19 cellular contexts compared by ENCODE assay signal in the genomic region with DNA sequence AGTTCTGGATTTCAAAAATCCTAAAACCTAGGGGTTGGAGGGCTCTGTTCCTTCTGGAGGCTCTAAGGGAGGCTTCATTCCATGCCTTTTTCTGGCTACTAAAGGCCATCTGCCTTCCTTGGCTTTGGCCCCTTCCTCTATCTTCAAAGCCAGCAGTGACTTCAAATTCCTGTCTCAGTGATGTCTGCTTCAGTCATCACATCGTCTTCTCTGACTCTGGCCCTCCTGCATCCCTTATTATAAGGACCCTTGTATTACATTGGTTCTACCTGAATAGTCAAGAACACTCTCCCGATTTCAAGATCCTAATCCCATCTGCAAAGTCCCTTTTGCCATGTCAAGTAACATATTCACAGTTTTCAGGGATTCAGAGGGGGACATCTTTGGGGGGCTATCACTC.
DNase-seq lines count a peak whose midpoint lies in the region; ATAC-seq, FAIRE-seq and TF ChIP-seq lines count a peak whose summit lies in the region.
"Had no signal": no experiment of that assay in that cellular context is flagged by ENCODE, and none has a peak within 500 bp of the region (broad histone marks: within the 10 kb centered on the region; RNA-seq: fewer than 3 reads in every experiment).

No MANE protein-coding gene starts in this region.

- POLR2A ChIA-PET in naive thymus-derived CD4-positive, alpha-beta T cell (lab: Charles Lee) = no interaction called here

- no peak overlapping the region for H2BK15ac ChIP-seq in mesenchymal stem cell (ENCODE audit: low read depth, poor library complexity, severe bottlenecking)

- H3K9ac ChIP-seq in astrocyte (ENCODE audit: low read length) = peak overlapping the region; percentile 33
- peak overlapping the region; percentile 70 for H3K9ac ChIP-seq in mesenchymal stem cell (ENCODE audit: low read length)

- no peak overlapping the region for H3K4ac ChIP-seq in mesenchymal stem cell (ENCODE audit: low read depth in 1 of 2, low read length in 2 of 2)

- no peaks in the 10 kb centered on the region for H4K20me1 ChIP-seq in astrocyte (ENCODE audit: insufficient read depth, low read length)

- H3K79me2 ChIP-seq in astrocyte (ENCODE audit: insufficient read depth, low read length) = no peaks in the 10 kb centered on the region

- H3K36me3 ChIP-seq in astrocyte (ENCODE audit: insufficient read depth, low read length) (no peaks in the 10 kb centered on the region), mesenchymal stem cell (ENCODE audit: control insufficient read depth in 1 of 2, insufficient read depth in 2 of 2, low read depth in 1 of 2, low read length in 2 of 2) (no peaks in the 10 kb centered on the region)
- H3K36me3 ChIP-seq in naive thymus-derived CD4-positive, alpha-beta T cell (ENCODE audit: control insufficient read depth in 2 of 3, insufficient read depth in 3 of 3, low read length in 3 of 3) = no peaks in the 10 kb centered on the region
- H3K36me3 ChIP-seq: esophagus muscularis mucosa, thoracic aorta had no signal

- H4K91ac ChIP-seq in mesenchymal stem cell (ENCODE audit: low read length) = no peak overlapping the region

- intact Hi-C loops in natural killer cell (cut with micrococcal nuclease) = no loop called here
- intact Hi-C loops in naive thymus-derived CD4-positive, alpha-beta T cell (cut with micrococcal nuclease) = loop anchor here in 1 of 2 donors (5.0 kb wide), 1 partner anchor 819 kb away; no protein-coding TSS in a partner anchor

- WGBS in mesenchymal stem cell = 63% methylated on average over 2 of the region's 2 CpGs

- no peak for ATAC-seq in natural killer cell treated with Interleukin-12 subunit alpha and Interleukin-12 subunit beta and Interleukin-15 and Interleukin-18, amount 100 ng/mL, for 72 hours
- ATAC-seq in natural killer cell (no peak), GM21423 (IDR thresholded peaks at IDR 0.05; ENCODE audit: unreplicated experiment) (no peak), HG02981 (IDR thresholded peaks at IDR 0.05; ENCODE audit: unreplicated experiment) (no peak)
- ATAC-seq in naive thymus-derived CD4-positive, alpha-beta T cell = no peak
- ATAC-seq: activated naive CD8-positive, alpha-beta T cell treated with anti-CD3 and anti-CD28 coated beads, Interleukin-2, amount 50 U/mL, for 24 hours; K562; stimulated activated memory B cell treated with anti-CD40 and anti-IgM and Interleukin-4, amounts not matched to agents 10 μg/mL and 1 μg/mL and 100 μg/mL, for 72 hours had no signal

- peak overlapping the region in 1 of 2 donors; percentile 11 for H3K27ac Mint-ChIP-seq in natural killer cell treated with Interleukin-12 subunit alpha and Interleukin-12 subunit beta and Interleukin-15 and Interleukin-18, amount 100 ng/mL, for 72 hours
- H3K27ac Mint-ChIP-seq in natural killer cell = no peak overlapping the region
- H3K27ac Mint-ChIP-seq in astrocyte (ENCODE audit: unreplicated experiment) = peak overlapping the region; percentile 67
- no peak overlapping the region for H3K27ac Mint-ChIP-seq in naive thymus-derived CD4-positive, alpha-beta T cell
- H3K27ac Mint-ChIP-seq: activated naive CD8-positive, alpha-beta T cell treated with anti-CD3 and anti-CD28 coated beads, Interleukin-2, amount 50 U/mL, for 24 hours; stimulated activated memory B cell treated with anti-CD40 and anti-IgM and Interleukin-4, amounts not matched to agents 10 μg/mL and 1 μg/mL and 100 μg/mL, for 72 hours had no signal

- H3K36me3 Mint-ChIP-seq in natural killer cell treated with Interleukin-12 subunit alpha and Interleukin-12 subunit beta and Interleukin-15 and Interleukin-18, amount 100 ng/mL, for 72 hours = no peaks in the 10 kb centered on the region
- H3K36me3 Mint-ChIP-seq in natural killer cell (no peaks in the 10 kb centered on the region), astrocyte (ENCODE audit: low read depth, unreplicated experiment) (no peaks in the 10 kb centered on the region)
- no peaks in the 10 kb centered on the region for H3K36me3 Mint-ChIP-seq in naive thymus-derived CD4-positive, alpha-beta T cell
- H3K36me3 Mint-ChIP-seq: stimulated activated memory B cell treated with anti-CD40 and anti-IgM and Interleukin-4, amounts not matched to agents 10 μg/mL and 1 μg/mL and 100 μg/mL, for 72 hours had no signal

- H3K14ac ChIP-seq in mesenchymal stem cell (ENCODE audit: low read length in 2 of 2) = no peak overlapping the region

- H3K27ac ChIP-seq in astrocyte (ENCODE audit: low read depth, low read length) (peak overlapping the region; percentile 53), mesenchymal stem cell (ENCODE audit: low read length, poor library complexity, severe bottlenecking) (peak overlapping the region; percentile 21)
- no peak overlapping the region for H3K27ac ChIP-seq in naive thymus-derived CD4-positive, alpha-beta T cell (ENCODE audit: low read depth, low read length)
- H3K27ac ChIP-seq: esophagus muscularis mucosa, thoracic aorta had no signal

- CTCF ChIA-PET in naive thymus-derived CD4-positive, alpha-beta T cell (lab: Charles Lee) = no interaction called here

- H3K79me1 ChIP-seq in mesenchymal stem cell (replicated peaks; ENCODE audit: low read length, poor library complexity, severe bottlenecking) = no peaks in the 10 kb centered on the region

- H2BK120ac ChIP-seq in mesenchymal stem cell (ENCODE audit: low read depth, low read length) = peak overlapping the region; percentile 54

- TF ChIP-seq CTCF in natural killer cell (IDR thresholded peaks at IDR 0.05) (no peak), astrocyte (IDR thresholded peaks at IDR 0.05; ENCODE audit: insufficient read depth, low read depth, low read length) (no peak)

- H2AK5ac ChIP-seq in mesenchymal stem cell (ENCODE audit: low read length, severe bottlenecking) = no peak overlapping the region

- H3K18ac ChIP-seq in mesenchymal stem cell (ENCODE audit: low read depth in 1 of 2, low read length in 2 of 2) = no peak overlapping the region

- peaks cover 14 to 33% of the 10 kb centered on the region in 2 donors for H3K27me3 Mint-ChIP-seq in natural killer cell treated with Interleukin-12 subunit alpha and Interleukin-12 subunit beta and Interleukin-15 and Interleukin-18, amount 100 ng/mL, for 72 hours
- peaks cover 0 to 12% of the 10 kb centered on the region in 2 donors for H3K27me3 Mint-ChIP-seq in natural killer cell (ENCODE audit: low read depth in 2 of 2)
- no peaks in the 10 kb centered on the region for H3K27me3 Mint-ChIP-seq in astrocyte (ENCODE audit: low read depth, unreplicated experiment)
- peaks cover 5 to 13% (median 9%) of the 10 kb centered on the region in 5 donors for H3K27me3 Mint-ChIP-seq in naive thymus-derived CD4-positive, alpha-beta T cell
- H3K27me3 Mint-ChIP-seq: activated naive CD8-positive, alpha-beta T cell treated with anti-CD3 and anti-CD28 coated beads, Interleukin-2, amount 50 U/mL, for 24 hours; stimulated activated memory B cell treated with anti-CD40 and anti-IgM and Interleukin-4, amounts not matched to agents 10 μg/mL and 1 μg/mL and 100 μg/mL, for 72 hours had no signal

- H3K4me1 ChIP-seq in astrocyte (ENCODE audit: insufficient read depth, low read length) (peaks cover 16% of the 10 kb centered on the region), mesenchymal stem cell (ENCODE audit: control insufficient read depth, insufficient read depth, low read depth, low read length) (no peaks in the 10 kb centered on the region)
- H3K4me1 ChIP-seq in naive thymus-derived CD4-positive, alpha-beta T cell (ENCODE audit: control insufficient read depth in 2 of 2, insufficient read depth in 2 of 2, low read length in 2 of 2) = no peaks in the 10 kb centered on the region

- no peaks in the 10 kb centered on the region for H3K9me3 Mint-ChIP-seq in natural killer cell treated with Interleukin-12 subunit alpha and Interleukin-12 subunit beta and Interleukin-15 and Interleukin-18, amount 100 ng/mL, for 72 hours
- no peaks in the 10 kb centered on the region for H3K9me3 Mint-ChIP-seq in natural killer cell
- H3K9me3 Mint-ChIP-seq in astrocyte (ENCODE audit: unreplicated experiment) = no peaks in the 10 kb centered on the region
- H3K9me3 Mint-ChIP-seq in naive thymus-derived CD4-positive, alpha-beta T cell = no peaks in the 10 kb centered on the region
- H3K9me3 Mint-ChIP-seq: activated naive CD8-positive, alpha-beta T cell treated with anti-CD3 and anti-CD28 coated beads, Interleukin-2, amount 50 U/mL, for 24 hours; stimulated activated memory B cell treated with anti-CD40 and anti-IgM and Interleukin-4, amounts not matched to agents 10 μg/mL and 1 μg/mL and 100 μg/mL, for 72 hours had no signal

- H3K27me3 ChIP-seq in astrocyte (ENCODE audit: insufficient read depth, low read length) (no peaks in the 10 kb centered on the region), mesenchymal stem cell (ENCODE audit: control insufficient read depth in 1 of 2, insufficient read depth in 1 of 2, low read length in 2 of 2) (peaks cover 0 to 3% of the 10 kb centered on the region in 2 experiments)
- H3K27me3 ChIP-seq in naive thymus-derived CD4-positive, alpha-beta T cell (ENCODE audit: control insufficient read depth in 2 of 2, insufficient read depth in 2 of 2, low read length in 2 of 2) = no peaks in the 10 kb centered on the region
- H3K27me3 ChIP-seq: esophagus muscularis mucosa had no signal

- H3K4me2 ChIP-seq in astrocyte (ENCODE audit: low read length) = peak overlapping the region; percentile 76
- no peak overlapping the region for H3K4me2 ChIP-seq in mesenchymal stem cell (ENCODE audit: low read length, poor library complexity, severe bottlenecking)

- H2AFZ ChIP-seq in astrocyte (ENCODE audit: low read depth, low read length) = peak overlapping the region; percentile 15
- no peak overlapping the region for H2AFZ ChIP-seq in mesenchymal stem cell (ENCODE audit: low read depth, low read length)

- H3K4me1 Mint-ChIP-seq in natural killer cell treated with Interleukin-12 subunit alpha and Interleukin-12 subunit beta and Interleukin-15 and Interleukin-18, amount 100 ng/mL, for 72 hours (ENCODE audit: low read depth in 2 of 2) = peaks cover 0 to 7% of the 10 kb centered on the region in 2 donors
- no peaks in the 10 kb centered on the region for H3K4me1 Mint-ChIP-seq in natural killer cell
- peaks cover 34% of the 10 kb centered on the region for H3K4me1 Mint-ChIP-seq in astrocyte (ENCODE audit: low read depth, unreplicated experiment)
- H3K4me1 Mint-ChIP-seq in naive thymus-derived CD4-positive, alpha-beta T cell = peaks cover 0 to 4% (median 0%) of the 10 kb centered on the region in 7 donors
- H3K4me1 Mint-ChIP-seq: stimulated activated memory B cell treated with anti-CD40 and anti-IgM and Interleukin-4, amounts not matched to agents 10 μg/mL and 1 μg/mL and 100 μg/mL, for 72 hours had no signal

- no peak for DNase-seq in natural killer cell treated with Interleukin-12 subunit alpha and Interleukin-12 subunit beta and Interleukin-15 and Interleukin-18, amount 100 ng/mL, for 72 hours (ENCODE audit: low spot score)
- no peak for DNase-seq in natural killer cell
- no peak for DNase-seq in astrocyte (ENCODE audit: low read depth)
- DNase-seq in mesenchymal stem cell = no peak
- no peak for DNase-seq in AG08395 (ENCODE audit: low spot score)
- no peak for DNase-seq in naive thymus-derived CD4-positive, alpha-beta T cell
- DNase-seq: activated naive CD8-positive, alpha-beta T cell treated with anti-CD3 and anti-CD28 coated beads, Interleukin-2, amount 50 U/mL, for 24 hours; DMS153; H7; NCI-H2081; NCI-H446 treated with DMSO at 0.1 percent for 48 hours had no signal

- no peak overlapping the region for H2BK5ac ChIP-seq in mesenchymal stem cell (ENCODE audit: low read depth, low read length, poor library complexity, severe bottlenecking)

- no peak for FAIRE-seq in astrocyte (lab: Jason Lieb, UNC)
- FAIRE-seq: bronchial epithelial cell, islet of Langerhans, K562 had no signal

- no peak overlapping the region for H4K8ac ChIP-seq in mesenchymal stem cell (ENCODE audit: low read length)

- H3K4me3 Mint-ChIP-seq in natural killer cell treated with Interleukin-12 subunit alpha and Interleukin-12 subunit beta and Interleukin-15 and Interleukin-18, amount 100 ng/mL, for 72 hours = peak overlapping the region; percentile 37
- H3K4me3 Mint-ChIP-seq in natural killer cell = no peak overlapping the region
- H3K4me3 Mint-ChIP-seq in astrocyte (ENCODE audit: unreplicated experiment) = no peak overlapping the region
- H3K4me3 Mint-ChIP-seq in naive thymus-derived CD4-positive, alpha-beta T cell = no peak overlapping the region
- H3K4me3 Mint-ChIP-seq: activated naive CD8-positive, alpha-beta T cell treated with anti-CD3 and anti-CD28 coated beads, Interleukin-2, amount 50 U/mL, for 24 hours; stimulated activated memory B cell treated with anti-CD40 and anti-IgM and Interleukin-4, amounts not matched to agents 10 μg/mL and 1 μg/mL and 100 μg/mL, for 72 hours had no signal

- H3K4me3 ChIP-seq in astrocyte (ENCODE audit: insufficient read depth, low read depth, low read length) (peak overlapping the region; percentile 28), mesenchymal stem cell (ENCODE audit: insufficient read depth in 1 of 2, low read depth in 1 of 2, low read length in 2 of 2) (peak overlapping the region in 1 of 2 experiments; percentile 55)
- H3K4me3 ChIP-seq in naive thymus-derived CD4-positive, alpha-beta T cell (ENCODE audit: low read length) = no peak overlapping the region
- H3K4me3 ChIP-seq: esophagus muscularis mucosa, K562, thoracic aorta had no signal

- H3K23ac ChIP-seq in mesenchymal stem cell (ENCODE audit: low read length in 2 of 2) = no peak overlapping the region

- no peaks in the 10 kb centered on the region for H3K9me3 ChIP-seq in astrocyte (ENCODE audit: insufficient read depth, low read depth, low read length)
- no peaks in the 10 kb centered on the region for H3K9me3 ChIP-seq in mesenchymal stem cell (ENCODE audit: control insufficient read depth, low read length)
- H3K9me3 ChIP-seq in naive thymus-derived CD4-positive, alpha-beta T cell (ENCODE audit: control insufficient read depth in 2 of 3, low read length in 3 of 3) = no peaks in the 10 kb centered on the region
- H3K9me3 ChIP-seq: esophagus muscularis mucosa, thoracic aorta had no signal

- H2BK12ac ChIP-seq in mesenchymal stem cell (ENCODE audit: low read length in 2 of 2) = peak overlapping the region; percentile 41 to 51
